11 cellular contexts compared by ENCODE assay signal in genomic region chr18:10878703-10879102, GRCh38.
A peak's percentile ranks its signal among the peaks of the same experiment; 100 is the strongest.
DNase-seq lines count a peak whose midpoint lies in the region; ATAC-seq and TF ChIP-seq lines count a peak whose summit lies in the region.
"Had no signal": no experiment of that assay in that cellular context is flagged by ENCODE, and none has a peak within 500 bp of the region (broad histone marks: within the 10 kb centered on the region; RNA-seq: fewer than 3 reads in every experiment).

No MANE protein-coding gene starts in this region.

- TF ChIP-seq POLR2A in adrenal gland (IDR thresholded peaks at IDR 0.05), result no peak

- TF ChIP-seq CTCF in KMS-11 (conservative IDR thresholded peaks at IDR 0.05; ENCODE audit: low read depth, low read length) (no peak), adrenal gland (IDR thresholded peaks at IDR 0.05) (no peak), omental fat pad (IDR thresholded peaks at IDR 0.05) (no peak)

- 63 to 69% (median 67%) methylated on average over 1 of the region's 1 CpG for WGBS in adrenal gland, 4 donors

- H3K4me2 ChIP-seq in KMS-11, result peak overlapping the region; percentile 46

- H3K9ac ChIP-seq in KMS-11, result peak overlapping the region; percentile 10; the same call in 1 of the 2 replicates

- ATAC-seq in GM18508 (IDR thresholded peaks at IDR 0.05; ENCODE audit: insufficient read depth, unreplicated experiment), result peak; percentile 49
- ATAC-seq in GM19468 (IDR thresholded peaks at IDR 0.05; ENCODE audit: extremely low read depth, unreplicated experiment), result peak; percentile 43
- peak; percentile 91 for ATAC-seq in HG02885 (IDR thresholded peaks at IDR 0.05; ENCODE audit: poor library complexity, unreplicated experiment)
- no peak for ATAC-seq in omental fat pad (ENCODE audit: low FRiP score)

- no peaks in the 10 kb centered on the region for H3K9me3 ChIP-seq in adrenal gland (replicated peaks in 1 of 3)
- H3K9me3 ChIP-seq: left ventricle myocardium inferior had no signal

- no peaks in the 10 kb centered on the region for H3K27me3 ChIP-seq in KMS-11 (ENCODE audit: insufficient read depth, low read depth)
- no peaks in the 10 kb centered on the region for H3K27me3 ChIP-seq in adrenal gland

- DNase-seq in NCI-H82 treated with DMSO at 0.1 percent for 48 hours (lab: John Stamatoyannopoulos, UW; ENCODE audit: unreplicated experiment), result no peak
- DNase-seq in head of caudate nucleus, result no peak
- DNase-seq in adrenal gland, result no peak
- DNase-seq in omental fat pad (ENCODE audit: low spot score), result no peak
- DNase-seq: left ventricle myocardium inferior, NCI-H1048 had no signal

- H3K4me1 ChIP-seq in KMS-11 (ENCODE audit: low read depth, poor library complexity, severe bottlenecking), result peaks cover 40% of the 10 kb centered on the region
- H3K4me1 ChIP-seq in adrenal gland (replicated peaks in 1 of 2), result no peaks in the 10 kb centered on the region
- H3K4me1 ChIP-seq: left ventricle myocardium inferior had no signal

- no peaks in the 10 kb centered on the region for H3K79me2 ChIP-seq in KMS-11 (ENCODE audit: insufficient read depth, low read depth)

- no peaks in the 10 kb centered on the region for H3K36me3 ChIP-seq in KMS-11 (ENCODE audit: insufficient read depth)
- H3K36me3 ChIP-seq in adrenal gland (replicated peaks in 1 of 2), result no peaks in the 10 kb centered on the region
- H3K36me3 ChIP-seq: left ventricle myocardium inferior had no signal

- peak overlapping the region; percentile 66 for H3K27ac ChIP-seq in KMS-11
- H3K27ac ChIP-seq in adrenal gland, result no peak overlapping the region
- H3K27ac ChIP-seq: HL-60, left ventricle myocardium inferior had no signal

- intact Hi-C loops in head of caudate nucleus (cut with DNase I) (no loop called here), adrenal gland (cut with DNase I) (no loop called here)

- no peaks in the 10 kb centered on the region for H4K20me1 ChIP-seq in KMS-11 (ENCODE audit: insufficient read depth)

- H3K4me3 ChIP-seq in KMS-11 (IDR thresholded peaks at IDR 0.05; ENCODE audit: insufficient read depth, low read depth, low read length) (no peak overlapping the region), adrenal gland (no peak overlapping the region)
- H3K4me3 ChIP-seq: left ventricle myocardium inferior had no signal

- H2AFZ ChIP-seq in KMS-11 (ENCODE audit: low read depth), result no peak overlapping the region
